Comparison of ENCODE assay signal across 1 cellular context in genomic region chr5:68287976-68288755, GRCh38.
TF ChIP-seq lines count a peak whose summit lies in the region.

No MANE protein-coding gene starts in this region.

TF ChIP-seq in HepG2, 621 proteins besides CTCF, POLR2A, EP300 and RAD21 (continued from another document and continues in another):
- TF ChIP-seq PRDM4 (CRISPR knock-in tag; IDR thresholded peaks at IDR 0.05; ENCODE audit: borderline replicate concordance) (no peak), ZFP91 (CRISPR knock-in tag; IDR thresholded peaks at IDR 0.05; ENCODE audit: borderline replicate concordance) (peak; percentile 84), ZNF530 (CRISPR knock-in tag; IDR thresholded peaks at IDR 0.05; ENCODE audit: low read depth) (no peak), HBP1 (CRISPR knock-in tag; IDR thresholded peaks at IDR 0.05; ENCODE audit: low read depth) (no peak), RELA (CRISPR knock-in tag; IDR thresholded peaks at IDR 0.05) (no peak), HIVEP1 (CRISPR knock-in tag; IDR thresholded peaks at IDR 0.05) (no peak), SCMH1 (CRISPR knock-in tag; IDR thresholded peaks at IDR 0.05; ENCODE audit: borderline replicate concordance) (no peak), PITX1 (CRISPR knock-in tag; IDR thresholded peaks at IDR 0.05) (peak; percentile 68; the same call in 1 of the 2 replicates), ZNF180 (CRISPR knock-in tag; IDR thresholded peaks at IDR 0.05; ENCODE audit: borderline replicate concordance, low read depth) (no peak), MTA3 (CRISPR knock-in tag; IDR thresholded peaks at IDR 0.05) (no peak), ZNF414 (CRISPR knock-in tag; IDR thresholded peaks at IDR 0.05) (no peak), ZNF780A (CRISPR knock-in tag; IDR thresholded peaks at IDR 0.05) (no peak), ZNF878 (CRISPR knock-in tag; IDR thresholded peaks at IDR 0.05) (0 out of 2 replicates have a peak, but pooled peaks have one; percentile 27), MZF1 (CRISPR knock-in tag; IDR thresholded peaks at IDR 0.05; ENCODE audit: borderline replicate concordance) (no peak), ZNF781 (CRISPR knock-in tag; IDR thresholded peaks at IDR 0.05; ENCODE audit: borderline replicate concordance, not compliant biosample characterization) (no peak), ZNF775 (CRISPR knock-in tag; IDR thresholded peaks at IDR 0.05; ENCODE audit: borderline replicate concordance) (no peak), ZC3H13 (CRISPR knock-in tag; IDR thresholded peaks at IDR 0.05) (no peak), NR3C1 (CRISPR knock-in tag; IDR thresholded peaks at IDR 0.05) (no peak), RBM39 (IDR thresholded peaks at IDR 0.05; ENCODE audit: low read depth, low read length, poor library complexity, severe bottlenecking) (peak; percentile 70), SNRNP70 (IDR thresholded peaks at IDR 0.05; ENCODE audit: low read depth, low read length) (no peak), HOXA7 (CRISPR knock-in tag; IDR thresholded peaks at IDR 0.05) (no peak), TCF12 (IDR thresholded peaks at IDR 0.05) (no peak), TCF12 (CRISPR knock-in tag; IDR thresholded peaks at IDR 0.05) (no peak), ZNF383 (CRISPR knock-in tag; IDR thresholded peaks at IDR 0.05; ENCODE audit: borderline replicate concordance) (no peak), NFATC3 (CRISPR knock-in tag; IDR thresholded peaks at IDR 0.05) (no peak), ZNF33B (CRISPR knock-in tag; IDR thresholded peaks at IDR 0.05) (no peak), NR2F2 (IDR thresholded peaks at IDR 0.05; ENCODE audit: borderline replicate concordance, low read depth) (no peak), ZNF20 (CRISPR knock-in tag; IDR thresholded peaks at IDR 0.05) (no peak), NFYC (CRISPR knock-in tag; IDR thresholded peaks at IDR 0.05) (no peak), SNAPC5 (CRISPR knock-in tag; IDR thresholded peaks at IDR 0.05; ENCODE audit: borderline replicate concordance) (no peak), ZNF782 (CRISPR knock-in tag; IDR thresholded peaks at IDR 0.05; ENCODE audit: borderline replicate concordance) (no peak), NFIB (CRISPR knock-in tag; IDR thresholded peaks at IDR 0.05; ENCODE audit: borderline replicate concordance) (no peak), STAG1 (CRISPR knock-in tag; IDR thresholded peaks at IDR 0.05) (no peak; the same call in 1 of the 2 replicates), HNF4G (IDR thresholded peaks at IDR 0.05; ENCODE audit: borderline replicate concordance, low read depth, low read length) (no peak), HNF4G (CRISPR knock-in tag; IDR thresholded peaks at IDR 0.05; ENCODE audit: borderline replicate concordance, low read depth) (no peak), ZSCAN9 (CRISPR knock-in tag; IDR thresholded peaks at IDR 0.05; ENCODE audit: borderline replicate concordance) (no peak), ZBTB3 (CRISPR knock-in tag; IDR thresholded peaks at IDR 0.05; ENCODE audit: borderline replicate concordance, low read depth) (0 out of 2 replicates have a peak, but pooled peaks have one; percentile 53), HNRNPK (IDR thresholded peaks at IDR 0.05; ENCODE audit: low read depth, low read length, poor library complexity, severe bottlenecking) (no peak), KDM4B (CRISPR knock-in tag; IDR thresholded peaks at IDR 0.05) (no peak), DDIT3 (CRISPR knock-in tag; IDR thresholded peaks at IDR 0.05) (no peak), ZSCAN31 (CRISPR knock-in tag; IDR thresholded peaks at IDR 0.05; ENCODE audit: low read depth) (peak; percentile 70; the same call in 1 of the 2 replicates), GABPB1 (CRISPR knock-in tag; IDR thresholded peaks at IDR 0.05) (peak; percentile 68), ZNF558 (CRISPR knock-in tag; IDR thresholded peaks at IDR 0.05; ENCODE audit: borderline replicate concordance) (no peak), PHF20 (CRISPR knock-in tag; IDR thresholded peaks at IDR 0.05) (no peak; the same call in 1 of the 2 replicates), KAT7 (CRISPR knock-in tag; IDR thresholded peaks at IDR 0.05; ENCODE audit: borderline replicate concordance) (no peak), E2F2 (CRISPR knock-in tag; IDR thresholded peaks at IDR 0.05; ENCODE audit: borderline replicate concordance) (no peak), ZNF619 (CRISPR knock-in tag; IDR thresholded peaks at IDR 0.05) (no peak), ATAD3A (CRISPR knock-in tag; IDR thresholded peaks at IDR 0.05) (no peak), DPF2 (CRISPR knock-in tag; IDR thresholded peaks at IDR 0.05; ENCODE audit: borderline replicate concordance, low read depth) (no peak), DNMT3B (CRISPR knock-in tag; conservative IDR thresholded peaks at IDR 0.05) (no peak), MED1 (CRISPR knock-in tag; IDR thresholded peaks at IDR 0.05) (peak; percentile 10), ZNF432 (CRISPR knock-in tag; IDR thresholded peaks at IDR 0.05; ENCODE audit: borderline replicate concordance) (no peak), POLR2G (IDR thresholded peaks at IDR 0.05; ENCODE audit: low read depth, low read length) (peak; percentile 78), SETDB1 (CRISPR knock-in tag; IDR thresholded peaks at IDR 0.05; ENCODE audit: borderline replicate concordance) (no peak), SKI (IDR thresholded peaks at IDR 0.05; ENCODE audit: partially characterized antibody) (no peak), PLRG1 (conservative IDR thresholded peaks at IDR 0.05) (no peak), TCF7 (IDR thresholded peaks at IDR 0.05; ENCODE audit: low read depth) (no peak; the same call in 1 of the 2 replicates), PAWR (CRISPR knock-in tag; IDR thresholded peaks at IDR 0.05; ENCODE audit: borderline replicate concordance) (no peak), SIN3B (IDR thresholded peaks at IDR 0.05; ENCODE audit: low read length) (no peak), TIGD3 (CRISPR knock-in tag; IDR thresholded peaks at IDR 0.05; ENCODE audit: borderline replicate concordance) (no peak), NFYB (CRISPR knock-in tag; IDR thresholded peaks at IDR 0.05) (peak; percentile 38; the same call in 1 of the 2 replicates), HDAC6 (IDR thresholded peaks at IDR 0.05; ENCODE audit: low read depth, low read length) (no peak), EHMT2 (IDR thresholded peaks at IDR 0.05; ENCODE audit: borderline replicate concordance, low read depth, low read length) (no peak), CBFB (CRISPR knock-in tag; IDR thresholded peaks at IDR 0.05) (no peak), CEBPB (IDR thresholded peaks at IDR 0.05; ENCODE audit: borderline replicate concordance, low read depth, low read length) (no peak), ZNF362 (CRISPR knock-in tag; IDR thresholded peaks at IDR 0.05; ENCODE audit: borderline replicate concordance) (peak; percentile 66; the same call in 1 of the 2 replicates), ZNF234 (CRISPR knock-in tag; conservative IDR thresholded peaks at IDR 0.05) (no peak), SMARCC2 (IDR thresholded peaks at IDR 0.05) (no peak), RBM22 (optimal IDR thresholded peaks at IDR 0.05; ENCODE audit: low read length) (peak; percentile 12), SUZ12 (IDR thresholded peaks at IDR 0.05; ENCODE audit: low read depth, low read length) (no peak), GTF2F1 (IDR thresholded peaks at IDR 0.05; ENCODE audit: low read length) (no peak), TP53 (CRISPR knock-in tag; conservative IDR thresholded peaks at IDR 0.05) (no peak), ZFP82 (CRISPR knock-in tag; IDR thresholded peaks at IDR 0.05; ENCODE audit: borderline replicate concordance) (no peak), CREB1 (IDR thresholded peaks at IDR 0.05) (no peak), CREB1 (CRISPR knock-in tag; IDR thresholded peaks at IDR 0.05) (peak; percentile 32; the same call in 1 of the 2 replicates), ZSCAN20 (CRISPR knock-in tag; IDR thresholded peaks at IDR 0.05; ENCODE audit: borderline replicate concordance) (no peak), ZNF101 (CRISPR knock-in tag; IDR thresholded peaks at IDR 0.05; ENCODE audit: borderline replicate concordance, low read depth) (no peak), NFKB2 (CRISPR knock-in tag; IDR thresholded peaks at IDR 0.05; ENCODE audit: borderline replicate concordance) (no peak), NFIC (IDR thresholded peaks at IDR 0.05; ENCODE audit: low read length) (no peak), RORA (CRISPR knock-in tag; IDR thresholded peaks at IDR 0.05) (no peak)
